Comparison of ENCODE assay signal across 11 cellular contexts in genomic region chr6:157106487-157106886, GRCh38.
DNase-seq lines count a peak whose midpoint lies in the region; ATAC-seq and TF ChIP-seq lines count a peak whose summit lies in the region.
"Had no signal": no experiment of that assay in that cellular context is flagged by ENCODE, and none has a peak within 500 bp of the region (broad histone marks: within the 10 kb centered on the region; RNA-seq: fewer than 3 reads in every experiment).

No MANE protein-coding gene starts in this region.

- no peak overlapping the region for H3K9ac ChIP-seq in fibroblast of lung (ENCODE audit: insufficient read depth, low read length)

- H3K27ac ChIP-seq in RWPE1 (peak overlapping the region; percentile 69), fibroblast of lung (ENCODE audit: insufficient read depth, low read length) (peak overlapping the region; percentile 81)
- H3K27ac ChIP-seq: tibial nerve had no signal

- TF ChIP-seq CTCF in RWPE1 (conservative IDR thresholded peaks at IDR 0.05; ENCODE audit: low read depth): no peak
- no peak for TF ChIP-seq CTCF in fibroblast of lung (conservative IDR thresholded peaks at IDR 0.05 in 1 of 2, IDR thresholded peaks at IDR 0.05 in 1 of 2; ENCODE audit: low read depth in 1 of 2, low read length in 2 of 2)

- POLR2A ChIA-PET in RWPE1 (lab: Yijun Ruan, JAX; ENCODE audit: low non-redundant PET): no interaction called here

- H3K9me3 Mint-ChIP-seq in stimulated activated effector memory CD8-positive, alpha-beta T cell treated with anti-CD3 and anti-CD28 coated beads, Interleukin-12 subunit alpha, Interleukin-12 subunit beta, amount 100 ng/mL, for 72 hours: no peaks in the 10 kb centered on the region

- H3K9me3 ChIP-seq in fibroblast of lung (ENCODE audit: control insufficient read depth, insufficient read depth, low read depth, low read length): no peaks in the 10 kb centered on the region
- H3K9me3 ChIP-seq: tibial nerve had no signal

- H3K4me3 Mint-ChIP-seq in stimulated activated effector memory CD8-positive, alpha-beta T cell treated with anti-CD3 and anti-CD28 coated beads, Interleukin-12 subunit alpha, Interleukin-12 subunit beta, amount 100 ng/mL, for 72 hours: no peak overlapping the region
- H3K4me3 Mint-ChIP-seq: brain had no signal

- H3K36me3 Mint-ChIP-seq in stimulated activated effector memory CD8-positive, alpha-beta T cell treated with anti-CD3 and anti-CD28 coated beads, Interleukin-12 subunit alpha, Interleukin-12 subunit beta, amount 100 ng/mL, for 72 hours: peaks cover 17% of the 10 kb centered on the region

- ATAC-seq in stimulated activated effector memory CD8-positive, alpha-beta T cell treated with anti-CD3 and anti-CD28 coated beads, Interleukin-12 subunit alpha, Interleukin-12 subunit beta, amount 100 ng/mL, for 72 hours: peak; percentile 75
- no peak for ATAC-seq in HG03469 (IDR thresholded peaks at IDR 0.05; ENCODE audit: unreplicated experiment)

- H2AFZ ChIP-seq in fibroblast of lung (ENCODE audit: low read length): no peak overlapping the region

- peaks cover 28% of the 10 kb centered on the region for H3K4me1 ChIP-seq in fibroblast of lung (ENCODE audit: control insufficient read depth, extremely low read depth, insufficient read depth, low read length)

- H4K20me1 ChIP-seq in fibroblast of lung (ENCODE audit: control insufficient read depth, extremely low read depth, insufficient read depth, low read length): no peaks in the 10 kb centered on the region

- no peak overlapping the region for H3K4me3 ChIP-seq in fibroblast of lung (replicated peaks in 1 of 4; ENCODE audit: control extremely low read depth in 1 of 4, insufficient read depth in 1 of 4, low read depth in 3 of 4, low read length in 4 of 4)
- H3K4me3 ChIP-seq: skin epidermis, tibial nerve had no signal

- no peaks in the 10 kb centered on the region for H3K27me3 ChIP-seq in fibroblast of lung (ENCODE audit: control insufficient read depth, insufficient read depth, low read length)
- H3K27me3 ChIP-seq: tibial nerve had no signal

- DNase-seq in activated naive CD4-positive, alpha-beta T cell treated with Interleukin-2 at 50 U/mL for 16 hours: peak; percentile 13
- no peak for DNase-seq in activated naive CD4-positive, alpha-beta T cell (lab: John Stamatoyannopoulos, UW)
- DNase-seq in RWPE1 (ENCODE audit: low spot score) (peak; percentile 89), fibroblast of lung (ENCODE audit: low read depth in 2 of 2) (peak; percentile 51 to 72), CD1c-positive myeloid dendritic cell (ENCODE audit: extremely low spot score) (no peak), NCI-H2196 (lab: John Stamatoyannopoulos, UW; ENCODE audit: unreplicated experiment) (no peak)
- no peak for DNase-seq in stimulated activated effector memory CD8-positive, alpha-beta T cell treated with anti-CD3 and anti-CD28 coated beads, Interleukin-12 subunit alpha, Interleukin-12 subunit beta, amount 100 ng/mL, for 72 hours (ENCODE audit: low spot score in 2 of 2)

- no peaks in the 10 kb centered on the region for H3K79me2 ChIP-seq in fibroblast of lung (ENCODE audit: control insufficient read depth, insufficient read depth, low read length)

- no peaks in the 10 kb centered on the region for H3K36me3 ChIP-seq in fibroblast of lung (ENCODE audit: control insufficient read depth, insufficient read depth, low read length)

- peak overlapping the region; percentile 33 for H3K4me2 ChIP-seq in fibroblast of lung (ENCODE audit: extremely low read depth, insufficient read depth, low read length)

- peaks cover 40% of the 10 kb centered on the region for H3K4me1 Mint-ChIP-seq in stimulated activated effector memory CD8-positive, alpha-beta T cell treated with anti-CD3 and anti-CD28 coated beads, Interleukin-12 subunit alpha, Interleukin-12 subunit beta, amount 100 ng/mL, for 72 hours

- peak overlapping the region; percentile 50 for H3K27ac Mint-ChIP-seq in stimulated activated effector memory CD8-positive, alpha-beta T cell treated with anti-CD3 and anti-CD28 coated beads, Interleukin-12 subunit alpha, Interleukin-12 subunit beta, amount 100 ng/mL, for 72 hours

- CTCF ChIA-PET in RWPE1 (lab: Yijun Ruan, JAX): interaction anchor here (0.6 to 1.4 kb wide), 2 partner anchors 47 to 77 kb away, joined by 3 to 4 read pairs; no protein-coding TSS in a partner anchor

Comparison
In these comparisons a context has a peak if more than half of its experiments do, and no peak if none do; other contexts are left out.
1. DNase-seq: peak in activated naive CD4-positive, alpha-beta T cell treated with Interleukin-2 at 50 U/mL for 16 hours (single experiment), RWPE1 (single experiment) and fibroblast of lung (2 of 2); none in activated naive CD4-positive, alpha-beta T cell (0 of 4), stimulated activated effector memory CD8-positive, alpha-beta T cell treated with anti-CD3 and anti-CD28 coated beads, Interleukin-12 subunit alpha, Interleukin-12 subunit beta, amount 100 ng/mL, for 72 hours (0 of 2), CD1c-positive myeloid dendritic cell (single experiment) and NCI-H2196 (single experiment).